38 cellular contexts compared by ENCODE assay signal in genomic region chr10:2957785-2958184, GRCh38.
"Had no signal": no experiment of that assay in that cellular context is flagged by ENCODE, and none has a peak within 500 bp of the region (broad histone marks: within the 10 kb centered on the region; RNA-seq: fewer than 3 reads in every experiment).

No MANE protein-coding gene starts in this region.

- FAIRE-seq: astrocyte, TTC549 had no signal

- DNase-seq: activated CD4-positive, alpha-beta T cell treated with anti-CD3 and anti-CD28 coated beads for 1 hour; activated CD4-positive, alpha-beta T cell treated with anti-CD3 and anti-CD28 coated beads for 36 hours; activated CD4-positive, alpha-beta T cell treated with anti-CD3 and anti-CD28 coated beads for 48 hours; activated CD4-positive, alpha-beta T cell treated with anti-CD3 and anti-CD28 coated beads, Interleukin-2, amount 10 ng/mL, durations not matched to agents 7 days and 5 days; activated CD4-positive, alpha-beta T cell treated with anti-CD3 and anti-CD28 coated beads, Interleukin-2, amount 50 U/mL, for 48 hours; activated CD4-positive, CD25-positive, alpha-beta regulatory T cell; activated CD8-positive, alpha-beta memory T cell treated with anti-CD3 and anti-CD28 coated beads, Interleukin-2, amount 50 U/mL, for 4 hours; activated CD8-positive, alpha-beta T cell treated with anti-CD3 and anti-CD28 coated beads for 36 hours; activated effector memory CD4-positive, alpha-beta T cell treated with anti-CD3 and anti-CD28 coated beads, Interleukin-2, amount 50 U/mL, for 16 hours; activated gamma-delta T cell treated with Interleukin-2 at 50 U/mL for 16 hours; activated naive CD4-positive, alpha-beta T cell; activated naive CD4-positive, alpha-beta T cell treated with anti-CD3 and anti-CD28 coated beads for 36 hours; activated naive CD4-positive, alpha-beta T cell treated with anti-CD3 and anti-CD28 coated beads, Interleukin-2, amount 50 U/mL, for 16 hours; activated naive CD8-positive, alpha-beta T cell treated with anti-CD3 and anti-CD28 coated beads for 36 hours; activated T-cell treated with anti-CD3 and anti-CD28 coated beads for 4 hours; activated T-cell treated with anti-CD3 and anti-CD28 coated beads, Interleukin-2, amount 50 U/mL, for 1 hour; activated T-cell treated with anti-CD3 and anti-CD28 coated beads, Interleukin-2, amount 50 U/mL, for 4 hours; activated T-cell treated with anti-CD3 and anti-CD28 coated beads, Interleukin-2, amount 50 U/mL, for 72 hours; adrenal gland; amniotic stem cell; aorta; body of pancreas; brain microvascular endothelial cell; central memory CD4-positive, alpha-beta T cell; SW 1271; T-helper 1 cell; T-helper 2 cell; T-helper 9 cell had no signal

- H3K27ac Mint-ChIP-seq: activated CD4-positive, alpha-beta T cell treated with anti-CD3 and anti-CD28 coated beads for 36 hours; activated CD4-positive, alpha-beta T cell treated with anti-CD3 and anti-CD28 coated beads, Interleukin-2, amount 10 ng/mL, durations not matched to agents 7 days and 5 days; activated CD8-positive, alpha-beta T cell treated with anti-CD3 and anti-CD28 coated beads for 36 hours; activated naive CD4-positive, alpha-beta T cell treated with anti-CD3 and anti-CD28 coated beads for 36 hours; activated naive CD4-positive, alpha-beta T cell treated with anti-CD3 and anti-CD28 coated beads, Interleukin-2, amount 50 U/mL, for 72 hours; activated naive CD8-positive, alpha-beta T cell treated with anti-CD3 and anti-CD28 coated beads for 36 hours; activated T-cell treated with anti-CD3 and anti-CD28 coated beads, Interleukin-2, amount 50 U/mL, for 72 hours; activated T-helper 1 cell treated with anti-CD3 and anti-CD28 coated beads, Interleukin-12 subunit alpha, Interleukin-12 subunit beta, Interleukin-2, Interleukin-4 antibody, amounts not matched to agents 30 ng/mL and 10 ng/mL and 1 ng/mL, durations not matched to agents 14 hours and 24 hours and 36 hours; activated T-helper 17 cell treated with anti-CD3 and anti-CD28 coated beads, Interleukin-2, amount 50 U/mL, for 72 hours; T-helper 1 cell treated with Interleukin-12 subunit alpha and Interleukin-12 subunit beta and Interleukin-4 antibody, amounts not matched to agents 30 μg/mL and 1 μg/mL, for 36 hours; T-helper 2 cell treated with Interferon-gamma antibody and Interleukin-4, amounts not matched to agents 5 μg/mL and 100 μg/mL, for 36 hours had no signal

- H3K4me1 Mint-ChIP-seq: activated CD4-positive, alpha-beta T cell treated with anti-CD3 and anti-CD28 coated beads, Interleukin-2, amount 10 ng/mL, durations not matched to agents 7 days and 5 days; activated T-helper 17 cell treated with anti-CD3 and anti-CD28 coated beads, Interleukin-2, amount 50 U/mL, for 72 hours had no signal

- H3K36me3 Mint-ChIP-seq: activated naive CD8-positive, alpha-beta T cell treated with anti-CD3 and anti-CD28 coated beads for 36 hours had no signal

- H3K4me3 ChIP-seq: adrenal gland, body of pancreas, breast epithelium had no signal

- H3K27me3 ChIP-seq: adrenal gland, body of pancreas, brain microvascular endothelial cell, breast epithelium had no signal

- H3K27ac ChIP-seq: body of pancreas, brain microvascular endothelial cell, breast epithelium, VCaP had no signal

- H3K36me3 ChIP-seq: adrenal gland, brain microvascular endothelial cell, breast epithelium had no signal

- H3K4me1 ChIP-seq: adrenal gland, body of pancreas, breast epithelium had no signal

- H3K9me3 ChIP-seq: adrenal gland, body of pancreas, breast epithelium had no signal

- H3K9me3 Mint-ChIP-seq: T-helper 2 cell treated with Interferon-gamma antibody and Interleukin-4, amounts not matched to agents 5 μg/mL and 100 μg/mL, for 36 hours had no signal

- ATAC-seq: activated CD4-positive, alpha-beta T cell treated with anti-CD3 and anti-CD28 coated beads for 36 hours; activated CD4-positive, CD25-positive, alpha-beta regulatory T cell treated with anti-CD3 and anti-CD28 coated beads, Interleukin-2, amount 50 U/mL, for 24 hours; activated CD8-positive, alpha-beta T cell treated with anti-CD3 and anti-CD28 coated beads for 36 hours; activated naive CD4-positive, alpha-beta T cell treated with anti-CD3 and anti-CD28 coated beads, Interleukin-2, amount 50 U/mL, for 72 hours; activated T-cell treated with anti-CD3 and anti-CD28 coated beads, Interleukin-2, amount 50 U/mL, for 4 hours; activated T-cell treated with anti-CD3 and anti-CD28 coated beads, Interleukin-2, amount 50 U/mL, for 72 hours; activated T-helper 17 cell treated with anti-CD3 and anti-CD28 coated beads, Interleukin-2, amount 50 U/mL, for 72 hours; body of pancreas had no signal

- H3K4me3 Mint-ChIP-seq: activated CD4-positive, alpha-beta T cell treated with anti-CD3 and anti-CD28 coated beads for 36 hours; activated CD4-positive, alpha-beta T cell treated with anti-CD3 and anti-CD28 coated beads, Interleukin-2, amount 10 ng/mL, durations not matched to agents 7 days and 5 days; activated CD8-positive, alpha-beta T cell treated with anti-CD3 and anti-CD28 coated beads for 36 hours; activated naive CD4-positive, alpha-beta T cell treated with anti-CD3 and anti-CD28 coated beads for 36 hours; activated naive CD8-positive, alpha-beta T cell treated with anti-CD3 and anti-CD28 coated beads for 36 hours; activated T-cell treated with anti-CD3 and anti-CD28 coated beads, Interleukin-2, amount 50 U/mL, for 4 hours; activated T-cell treated with anti-CD3 and anti-CD28 coated beads, Interleukin-2, amount 50 U/mL, for 72 hours; activated T-helper 1 cell treated with anti-CD3 and anti-CD28 coated beads, Interleukin-12 subunit alpha, Interleukin-12 subunit beta, Interleukin-2, Interleukin-4 antibody, amounts not matched to agents 30 ng/mL and 10 ng/mL and 1 ng/mL, durations not matched to agents 14 hours and 24 hours and 36 hours; activated T-helper 17 cell treated with anti-CD3 and anti-CD28 coated beads, Interleukin-2, amount 50 U/mL, for 72 hours; T-helper 1 cell treated with Interleukin-12 subunit alpha and Interleukin-12 subunit beta and Interleukin-4 antibody, amounts not matched to agents 30 μg/mL and 1 μg/mL, for 36 hours; T-helper 2 cell treated with Interferon-gamma antibody and Interleukin-4, amounts not matched to agents 5 μg/mL and 100 μg/mL, for 36 hours had no signal
